In the genomic region with DNA sequence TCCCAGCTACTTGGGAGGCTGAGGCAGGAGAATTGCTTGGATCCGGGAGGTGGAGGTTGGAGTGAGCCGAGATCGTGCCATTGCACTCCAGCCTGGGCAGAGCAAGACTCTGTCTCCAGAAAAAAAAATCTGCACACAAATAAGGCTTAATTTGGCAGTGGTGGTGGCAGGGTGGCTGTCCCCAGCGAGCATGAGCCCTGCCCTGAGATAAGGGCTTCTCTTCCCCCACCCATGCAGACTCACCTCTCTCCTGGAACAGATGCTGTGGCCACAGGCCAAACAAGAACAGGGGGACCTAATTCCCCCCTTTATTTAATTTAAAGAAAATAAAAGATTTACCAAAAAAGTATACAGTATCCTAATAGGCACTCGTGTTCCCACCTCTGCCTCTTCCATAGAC, we compare ENCODE assay signal across 8 cellular contexts.
DNase-seq lines count a peak whose midpoint lies in the region; ATAC-seq and TF ChIP-seq lines count a peak whose summit lies in the region.

No MANE protein-coding gene starts in this region.

- peaks cover 0 to 1% (median 0%) of the 10 kb centered on the region in 7 donors for H3K9me3 Mint-ChIP-seq in CD14-positive monocyte

- H3K9ac ChIP-seq in duodenal mucosa (ENCODE audit: low read depth in 1 of 2, low read length in 2 of 2) (peak overlapping the region in 1 of 2 donors; percentile 60), neural cell (ENCODE audit: low read length) (peak overlapping the region; percentile 81)

- H3K4me1 Mint-ChIP-seq in CD14-positive monocyte: peaks cover 29% of the 10 kb centered on the region

- H2AFZ ChIP-seq in neural cell (ENCODE audit: low read depth, low read length): peak overlapping the region; percentile 91

- no peak for TF ChIP-seq POLR2A in NB4 (IDR thresholded peaks at IDR 0.05; ENCODE audit: extremely low read depth, insufficient read length)

- H3K4me1 ChIP-seq in duodenal mucosa (ENCODE audit: control insufficient read depth in 1 of 2, insufficient read depth in 2 of 2, low read length in 2 of 2): peaks cover 0 to 10% of the 10 kb centered on the region in 2 donors

- H4K20me1 ChIP-seq in neural cell (ENCODE audit: insufficient read depth): no peaks in the 10 kb centered on the region

- no peaks in the 10 kb centered on the region for H3F3A ChIP-seq in neural cell (ENCODE audit: insufficient read depth, low read length, poor library complexity, severe bottlenecking)

- intact Hi-C loops in CD14-positive monocyte (cut with micrococcal nuclease): no loop called here

- H3K36me3 ChIP-seq in duodenal mucosa (ENCODE audit: control insufficient read depth in 1 of 2, insufficient read depth in 2 of 2, low read length in 2 of 2) (no peaks in the 10 kb centered on the region), neural cell (ENCODE audit: insufficient read depth, low read length) (no peaks in the 10 kb centered on the region)

- H3K27me3 Mint-ChIP-seq in CD14-positive monocyte (ENCODE audit: low read depth in 3 of 3): peaks cover 2 to 5% (median 4%) of the 10 kb centered on the region in 3 donors

- ATAC-seq in GM21381 (IDR thresholded peaks at IDR 0.05; ENCODE audit: unreplicated experiment): no peak
- ATAC-seq in HG03442 (IDR thresholded peaks at IDR 0.05; ENCODE audit: unreplicated experiment): no peak

- H3K27me3 ChIP-seq in duodenal mucosa (ENCODE audit: control insufficient read depth in 1 of 2, insufficient read depth in 2 of 2, low read length in 2 of 2): no peaks in the 10 kb centered on the region
- H3K27me3 ChIP-seq in neural cell (ENCODE audit: insufficient read depth, low read depth, low read length): peaks cover 4% of the 10 kb centered on the region

- peak overlapping the region in 6 of 7 donors; percentile 60 to 93 (median 88) for H3K27ac Mint-ChIP-seq in CD14-positive monocyte

- no peak for DNase-seq in CD14-positive monocyte (ENCODE audit: low spot score)
- peak; percentile 34 for DNase-seq in NB4 (ENCODE audit: low read depth)
- DNase-seq in glomerular visceral epithelial cell (ENCODE audit: extremely low spot score): no peak
- DNase-seq in NCI-H446 treated with DMSO at 0.1 percent for 48 hours (lab: John Stamatoyannopoulos, UW): no peak

- no peak for TF ChIP-seq CTCF in CD14-positive monocyte (IDR thresholded peaks at IDR 0.05)
- TF ChIP-seq CTCF in NB4 (IDR thresholded peaks at IDR 0.05; ENCODE audit: low read depth, low read length): no peak
- no peak for TF ChIP-seq CTCF in neural cell (IDR thresholded peaks at IDR 0.05; ENCODE audit: poor library complexity, severe bottlenecking)

- no peaks in the 10 kb centered on the region for H3K9me3 ChIP-seq in duodenal mucosa (ENCODE audit: control insufficient read depth in 1 of 2, low read length in 2 of 2)
- no peaks in the 10 kb centered on the region for H3K9me3 ChIP-seq in neural cell (ENCODE audit: low read length)

- peak overlapping the region; percentile 92 for H3K4me3 ChIP-seq in NB4 (ENCODE audit: low read depth, low read length)
- peak overlapping the region; percentile 83 to 84 for H3K4me3 ChIP-seq in duodenal mucosa (ENCODE audit: low read depth in 1 of 2, low read length in 2 of 2)
- H3K4me3 ChIP-seq in neural cell (ENCODE audit: low read length): peak overlapping the region; percentile 95

- no peak overlapping the region for H3K27ac ChIP-seq in duodenal mucosa (ENCODE audit: low read depth, low read length)
- peak overlapping the region; percentile 69 for H3K27ac ChIP-seq in neural cell (ENCODE audit: low read length)

- H3K79me2 ChIP-seq in neural cell (replicated peaks; ENCODE audit: insufficient read depth, low read length): no peaks in the 10 kb centered on the region

- peak overlapping the region; percentile 65 for H3K4me2 ChIP-seq in neural cell (ENCODE audit: low read length)

- no peaks in the 10 kb centered on the region for H3K9me2 ChIP-seq in neural cell (ENCODE audit: insufficient read depth, low read length)

- H3K36me3 Mint-ChIP-seq in CD14-positive monocyte: no peaks in the 10 kb centered on the region

- no peak for TF ChIP-seq RAD21 in neural cell (conservative IDR thresholded peaks at IDR 0.05)

- no peak for TF ChIP-seq EP300 in neural cell (conservative IDR thresholded peaks at IDR 0.05; ENCODE audit: poor library complexity, severe bottlenecking)

- peak overlapping the region; percentile 87 to 91 for H3K4me3 Mint-ChIP-seq in CD14-positive monocyte

TF ChIP-seq in neural cell, 6 proteins besides CTCF, POLR2A, EP300 and RAD21:
- TF ChIP-seq SMC3 (conservative IDR thresholded peaks at IDR 0.05; ENCODE audit: poor library complexity) (no peak), MXI1 (conservative IDR thresholded peaks at IDR 0.05; ENCODE audit: poor library complexity, severe bottlenecking) (no peak), POLR2AphosphoS5 (IDR thresholded peaks at IDR 0.05) (no peak), TAF1 (IDR thresholded peaks at IDR 0.05; ENCODE audit: low read depth) (no peak), REST (IDR thresholded peaks at IDR 0.05; ENCODE audit: borderline replicate concordance) (no peak), EZH2 (IDR thresholded peaks at IDR 0.05; ENCODE audit: borderline replicate concordance, insufficient read depth, low read length, poor library complexity, severe bottlenecking) (no peak)
